Comparison of ENCODE assay signal across 28 cellular contexts in genomic region chr2:120332384-120332783, GRCh38. TPM values are rescaled to one million over a fixed set of nuclear protein-coding genes. Genes with fewer than 3 reads are reported as not detected.
"Had no signal": no experiment of that assay in that cellular context is flagged by ENCODE, and none has a peak within 500 bp of the region (broad histone marks: within the 10 kb centered on the region; RNA-seq: fewer than 3 reads in every experiment).

No MANE protein-coding gene starts in this region.

- ATAC-seq: effector memory CD8-positive, alpha-beta T cell; esophagus mucosa; foreskin keratinocyte; gastrocnemius medialis; gastroesophageal sphincter had no signal

- FAIRE-seq: colon, endometrium, endothelial cell of umbilical vein, frontal cortex had no signal

- H3K36me3 ChIP-seq: colonic mucosa, esophagus muscularis mucosa, esophagus squamous epithelium, gastrocnemius medialis, gastroesophageal sphincter, heart left ventricle had no signal

- H3K4me3 ChIP-seq: colonic mucosa, coronary artery, dorsolateral prefrontal cortex, esophagus muscularis mucosa, esophagus squamous epithelium, gastrocnemius medialis, gastroesophageal sphincter, heart left ventricle had no signal

- H3K27ac ChIP-seq: colonic mucosa, coronary artery, dorsolateral prefrontal cortex, epithelial cell of prostate, esophagus muscularis mucosa, esophagus squamous epithelium, foreskin keratinocyte, gastrocnemius medialis, gastroesophageal sphincter, heart left ventricle had no signal

- H3K27me3 ChIP-seq: colonic mucosa had no signal

- DNase-seq: colonic mucosa; cortex of kidney; dermis blood vessel endothelial cell; dorsolateral prefrontal cortex; effector CD4-positive, alpha-beta T cell; effector CD8-positive, alpha-beta T cell; effector memory CD4-positive, alpha-beta T cell; effector memory CD8-positive, alpha-beta T cell; endodermal cell; erythroblast; esophagus squamous epithelium; foreskin fibroblast; foreskin keratinocyte; foreskin melanocyte; gastrocnemius medialis; glutamatergic neuron; head of caudate nucleus; heart left ventricle had no signal

- H3K9me3 ChIP-seq: colonic mucosa, esophagus muscularis mucosa, esophagus squamous epithelium, gastrocnemius medialis had no signal

- H3K4me1 ChIP-seq: colonic mucosa, esophagus muscularis mucosa, foreskin keratinocyte, gastrocnemius medialis, gastroesophageal sphincter, heart left ventricle had no signal

RNA-seq across cellular contexts. Expression of gene INHBB, which starts 13.6 kb away (rescaled TPM):
- total RNA-seq: endodermal cell, fibroblast of lung, foreskin keratinocyte had no signal
- polyA plus RNA-seq: foreskin keratinocyte had no signal
